ENCODE assay signal across 24 cellular contexts in the genomic region with DNA sequence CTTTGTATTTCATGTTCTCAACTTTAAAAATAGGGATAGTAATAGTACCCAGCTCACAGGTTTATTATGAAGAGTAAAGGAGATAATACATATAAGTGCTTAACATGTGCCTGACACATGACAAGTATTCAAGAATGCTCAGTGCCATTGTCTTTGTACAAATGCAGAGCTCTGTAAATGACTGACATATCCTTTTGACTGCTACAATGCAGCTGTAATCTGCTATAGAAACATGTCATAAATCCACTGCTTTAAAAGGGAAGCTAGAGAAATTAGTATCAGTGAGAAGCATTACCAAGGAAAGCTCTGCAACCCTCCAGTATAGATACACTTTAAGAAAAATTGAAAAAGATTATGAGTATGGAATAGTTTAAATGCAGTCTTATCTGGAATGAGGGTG. TPM values are rescaled to one million over a fixed set of nuclear protein-coding genes. Genes with fewer than 3 reads are reported as not detected.
DNase-seq lines count a peak whose midpoint lies in the region; ATAC-seq and TF ChIP-seq lines count a peak whose summit lies in the region.
"Had no signal": no experiment of that assay in that cellular context is flagged by ENCODE, and none has a peak within 500 bp of the region (broad histone marks: within the 10 kb centered on the region; RNA-seq: fewer than 3 reads in every experiment).

No MANE protein-coding gene starts in this region.

- CTCF ChIA-PET in activated CD4-positive, alpha-beta memory T cell treated with anti-CD3 and anti-CD28 coated beads for 36 hours (lab: Charles Lee): interaction anchor here (1.2 to 2.6 kb wide), 4 partner anchors 9 to 372 kb away, joined by 3 to 8 read pairs (median 6); no protein-coding TSS in a partner anchor
- CTCF ChIA-PET in activated CD4-positive, alpha-beta memory T cell treated with anti-CD3 and anti-CD28 coated beads, Interleukin-2, amount 10 ng/mL, durations not matched to agents 7 days and 5 days (lab: Charles Lee): interaction anchor here (1.9 to 2.7 kb wide), 2 partner anchors 37 to 79 kb away, joined by 6 to 7 read pairs; no protein-coding TSS in a partner anchor
- CTCF ChIA-PET in CD4-positive, alpha-beta memory T cell (lab: Charles Lee; ENCODE audit: partially characterized antibody): interaction anchor here (1.6 to 2.9 kb wide), 3 partner anchors 10 to 371 kb away, joined by 8 to 9 read pairs (median 9); no protein-coding TSS in a partner anchor
- CTCF ChIA-PET in naive thymus-derived CD4-positive, alpha-beta T cell (lab: Charles Lee): interaction anchor here (0.6 to 2.5 kb wide), 5 partner anchors 8 to 1000 kb away, joined by 3 to 8 read pairs (median 7); no protein-coding TSS in a partner anchor

- peaks cover 13% of the 10 kb centered on the region for H3K4me1 Mint-ChIP-seq in activated CD4-positive, alpha-beta memory T cell treated with anti-CD3 and anti-CD28 coated beads for 36 hours (ENCODE audit: low read depth)
- peaks cover 5% of the 10 kb centered on the region for H3K4me1 Mint-ChIP-seq in activated CD4-positive, alpha-beta memory T cell treated with anti-CD3 and anti-CD28 coated beads, Interleukin-2, amount 10 ng/mL, durations not matched to agents 7 days and 5 days
- H3K4me1 Mint-ChIP-seq in CD4-positive, alpha-beta memory T cell: peaks cover 16 to 27% (median 24%) of the 10 kb centered on the region in 4 donors
- peaks cover 11% of the 10 kb centered on the region for H3K4me1 Mint-ChIP-seq in activated naive CD8-positive, alpha-beta T cell treated with anti-CD3 and anti-CD28 coated beads for 36 hours
- peaks cover 11 to 39% (median 31%) of the 10 kb centered on the region in 7 donors for H3K4me1 Mint-ChIP-seq in naive thymus-derived CD4-positive, alpha-beta T cell
- H3K4me1 Mint-ChIP-seq in osteocyte (ENCODE audit: unreplicated experiment): peaks cover 21% of the 10 kb centered on the region
- H3K4me1 Mint-ChIP-seq: B cell, naive B cell had no signal

- H3K36me3 Mint-ChIP-seq in activated CD4-positive, alpha-beta memory T cell treated with anti-CD3 and anti-CD28 coated beads for 36 hours: peaks cover 56% of the 10 kb centered on the region
- peaks cover 81% of the 10 kb centered on the region for H3K36me3 Mint-ChIP-seq in activated CD4-positive, alpha-beta memory T cell treated with anti-CD3 and anti-CD28 coated beads, Interleukin-2, amount 10 ng/mL, durations not matched to agents 7 days and 5 days (ENCODE audit: low read depth)
- H3K36me3 Mint-ChIP-seq in CD4-positive, alpha-beta memory T cell: peaks cover 60 to 87% of the 10 kb centered on the region in 2 donors
- peaks cover 26% of the 10 kb centered on the region for H3K36me3 Mint-ChIP-seq in activated naive CD8-positive, alpha-beta T cell treated with anti-CD3 and anti-CD28 coated beads for 36 hours
- peaks cover 5 to 57% (median 47%) of the 10 kb centered on the region in 5 donors for H3K36me3 Mint-ChIP-seq in naive thymus-derived CD4-positive, alpha-beta T cell
- H3K36me3 Mint-ChIP-seq in osteocyte (ENCODE audit: unreplicated experiment): peaks cover 26% of the 10 kb centered on the region

- ATAC-seq in naive thymus-derived CD4-positive, alpha-beta T cell: no peak
- ATAC-seq: left ventricle myocardium superior had no signal

- H3K27ac ChIP-seq in CD4-positive, alpha-beta memory T cell (ENCODE audit: low read depth, low read length): no peak overlapping the region
- H3K27ac ChIP-seq in naive thymus-derived CD4-positive, alpha-beta T cell (ENCODE audit: low read depth, low read length): no peak overlapping the region
- no peak overlapping the region for H3K27ac ChIP-seq in uterus
- H3K27ac ChIP-seq: epithelial cell of prostate had no signal

- no peak for TF ChIP-seq POLR2A in uterus (IDR thresholded peaks at IDR 0.05)

- H3K9me3 ChIP-seq in CD4-positive, alpha-beta memory T cell (ENCODE audit: control insufficient read depth in 1 of 2, low read length in 2 of 2): no peaks in the 10 kb centered on the region
- no peaks in the 10 kb centered on the region for H3K9me3 ChIP-seq in naive thymus-derived CD4-positive, alpha-beta T cell (ENCODE audit: control insufficient read depth in 2 of 3, low read length in 3 of 3)
- no peaks in the 10 kb centered on the region for H3K9me3 ChIP-seq in uterus

- H3K36me3 ChIP-seq in CD4-positive, alpha-beta memory T cell (ENCODE audit: insufficient read depth, low read length): peaks cover 70% of the 10 kb centered on the region
- H3K36me3 ChIP-seq in naive thymus-derived CD4-positive, alpha-beta T cell (ENCODE audit: control insufficient read depth in 2 of 3, insufficient read depth in 3 of 3, low read length in 3 of 3): peaks cover 30 to 93% (median 45%) of the 10 kb centered on the region in 3 experiments
- no peaks in the 10 kb centered on the region for H3K36me3 ChIP-seq in uterus

- peaks cover 12% of the 10 kb centered on the region for H3K4me1 ChIP-seq in CD4-positive, alpha-beta memory T cell (ENCODE audit: insufficient read depth, low read length)
- H3K4me1 ChIP-seq in naive thymus-derived CD4-positive, alpha-beta T cell (ENCODE audit: control insufficient read depth in 2 of 2, insufficient read depth in 2 of 2, low read length in 2 of 2): peaks cover 0 to 7% of the 10 kb centered on the region in 2 donors
- no peaks in the 10 kb centered on the region for H3K4me1 ChIP-seq in uterus

- no peak overlapping the region for H3K4me3 ChIP-seq in CD4-positive, alpha-beta memory T cell (ENCODE audit: low read length in 2 of 2)
- H3K4me3 ChIP-seq in naive thymus-derived CD4-positive, alpha-beta T cell (ENCODE audit: low read length): no peak overlapping the region
- H3K4me3 ChIP-seq in uterus: no peak overlapping the region

- H3K27me3 ChIP-seq in CD4-positive, alpha-beta memory T cell (ENCODE audit: insufficient read depth, low read length): no peaks in the 10 kb centered on the region
- no peaks in the 10 kb centered on the region for H3K27me3 ChIP-seq in naive thymus-derived CD4-positive, alpha-beta T cell (ENCODE audit: control insufficient read depth in 2 of 2, insufficient read depth in 2 of 2, low read length in 2 of 2)
- H3K27me3 ChIP-seq in uterus: no peaks in the 10 kb centered on the region

- no peak for DNase-seq in activated CD4-positive, alpha-beta memory T cell treated with anti-CD3 and anti-CD28 coated beads for 36 hours
- no peak for DNase-seq in activated CD4-positive, alpha-beta memory T cell treated with anti-CD3 and anti-CD28 coated beads, Interleukin-2, amount 10 ng/mL, durations not matched to agents 7 days and 5 days
- no peak for DNase-seq in CD4-positive, alpha-beta memory T cell
- no peak for DNase-seq in activated naive CD8-positive, alpha-beta T cell treated with anti-CD3 and anti-CD28 coated beads for 36 hours
- no peak for DNase-seq in naive thymus-derived CD4-positive, alpha-beta T cell
- DNase-seq in uterus: no peak
- no peak for DNase-seq in osteocyte (ENCODE audit: extremely low spot score, unreplicated experiment)
- no peak for DNase-seq in KG1 (lab: John Stamatoyannopoulos, UW)
- DNase-seq: activated CD4-positive, alpha-beta T cell treated with anti-CD3 and anti-CD28 coated beads for 1 hour; COR-L47; DMS79 treated with DMSO at 0.1 percent for 48 hours; GF-D8; IMR-90; islet precursor cell; left ventricle myocardium superior; naive B cell; NCI-H1105 treated with DMSO at 0.1 percent for 48 hours; NCI-H2029; NCI-H345; NCI-H774; T-helper 2 cell had no signal

- intact Hi-C loops in activated CD4-positive, alpha-beta memory T cell treated with anti-CD3 and anti-CD28 coated beads for 36 hours (cut with micrococcal nuclease): no loop called here
- intact Hi-C loops in CD4-positive, alpha-beta memory T cell (cut with micrococcal nuclease): loop anchor here (5.0 kb wide), 1 partner anchor 33 kb away; no protein-coding TSS in a partner anchor
- intact Hi-C loops in naive thymus-derived CD4-positive, alpha-beta T cell (cut with micrococcal nuclease): no loop called here
- intact Hi-C loops in uterus (cut with DNase I; ENCODE audit: low total_unique reads): no loop called here

- no peak overlapping the region for H3K4me3 Mint-ChIP-seq in activated CD4-positive, alpha-beta memory T cell treated with anti-CD3 and anti-CD28 coated beads for 36 hours
- H3K4me3 Mint-ChIP-seq in activated CD4-positive, alpha-beta memory T cell treated with anti-CD3 and anti-CD28 coated beads, Interleukin-2, amount 10 ng/mL, durations not matched to agents 7 days and 5 days: no peak overlapping the region
- no peak overlapping the region for H3K4me3 Mint-ChIP-seq in CD4-positive, alpha-beta memory T cell
- H3K4me3 Mint-ChIP-seq in activated naive CD8-positive, alpha-beta T cell treated with anti-CD3 and anti-CD28 coated beads for 36 hours: no peak overlapping the region
- H3K4me3 Mint-ChIP-seq in naive thymus-derived CD4-positive, alpha-beta T cell: no peak overlapping the region
- H3K4me3 Mint-ChIP-seq in osteocyte (ENCODE audit: unreplicated experiment): no peak overlapping the region
- H3K4me3 Mint-ChIP-seq: B cell; naive B cell; stimulated activated naive CD8-positive, alpha-beta T cell treated with anti-CD3 and anti-CD28 coated beads, Interleukin-15, Interleukin-2, amounts not matched to agents 100 ng/mL and 50 ng/mL, for 24 hours had no signal

- H3K27me3 Mint-ChIP-seq in activated CD4-positive, alpha-beta memory T cell treated with anti-CD3 and anti-CD28 coated beads for 36 hours: no peaks in the 10 kb centered on the region
- H3K27me3 Mint-ChIP-seq in activated CD4-positive, alpha-beta memory T cell treated with anti-CD3 and anti-CD28 coated beads, Interleukin-2, amount 10 ng/mL, durations not matched to agents 7 days and 5 days: no peaks in the 10 kb centered on the region
- H3K27me3 Mint-ChIP-seq in CD4-positive, alpha-beta memory T cell: no peaks in the 10 kb centered on the region
- H3K27me3 Mint-ChIP-seq in activated naive CD8-positive, alpha-beta T cell treated with anti-CD3 and anti-CD28 coated beads for 36 hours: no peaks in the 10 kb centered on the region
- H3K27me3 Mint-ChIP-seq in naive thymus-derived CD4-positive, alpha-beta T cell: no peaks in the 10 kb centered on the region
- no peaks in the 10 kb centered on the region for H3K27me3 Mint-ChIP-seq in osteocyte (ENCODE audit: unreplicated experiment)
- H3K27me3 Mint-ChIP-seq: B cell; naive B cell; stimulated activated naive CD8-positive, alpha-beta T cell treated with anti-CD3 and anti-CD28 coated beads, Interleukin-15, Interleukin-2, amounts not matched to agents 100 ng/mL and 50 ng/mL, for 24 hours had no signal

- H3K27ac Mint-ChIP-seq in activated CD4-positive, alpha-beta memory T cell treated with anti-CD3 and anti-CD28 coated beads for 36 hours: peak overlapping the region; percentile 47
- no peak overlapping the region for H3K27ac Mint-ChIP-seq in activated CD4-positive, alpha-beta memory T cell treated with anti-CD3 and anti-CD28 coated beads, Interleukin-2, amount 10 ng/mL, durations not matched to agents 7 days and 5 days
- peak overlapping the region; percentile 11 to 85 (median 63) for H3K27ac Mint-ChIP-seq in CD4-positive, alpha-beta memory T cell
- H3K27ac Mint-ChIP-seq in activated naive CD8-positive, alpha-beta T cell treated with anti-CD3 and anti-CD28 coated beads for 36 hours: peak overlapping the region; percentile 4
- peak overlapping the region; percentile 17 to 87 (median 69) for H3K27ac Mint-ChIP-seq in naive thymus-derived CD4-positive, alpha-beta T cell
- no peak overlapping the region for H3K27ac Mint-ChIP-seq in osteocyte (ENCODE audit: unreplicated experiment)
- H3K27ac Mint-ChIP-seq: B cell; stimulated activated naive CD8-positive, alpha-beta T cell treated with anti-CD3 and anti-CD28 coated beads, Interleukin-15, Interleukin-2, amounts not matched to agents 100 ng/mL and 50 ng/mL, for 24 hours had no signal

- TF ChIP-seq CTCF in uterus (IDR thresholded peaks at IDR 0.05) (no peak), osteocyte (IDR thresholded peaks at IDR 0.05) (no peak)

- POLR2A ChIA-PET in activated CD4-positive, alpha-beta memory T cell treated with anti-CD3 and anti-CD28 coated beads for 36 hours (lab: Charles Lee): interaction anchor here (1.0 kb wide), 1 partner anchor 18 kb away, joined by 5 read pairs; the partner anchor contains the start of gene ERAP1
- POLR2A ChIA-PET in activated CD4-positive, alpha-beta memory T cell treated with anti-CD3 and anti-CD28 coated beads, Interleukin-2, amount 10 ng/mL, durations not matched to agents 7 days and 5 days (lab: Charles Lee): interaction anchor here (0.8 to 2.4 kb wide), 3 partner anchors 8 to 18 kb away, joined by 4 to 16 read pairs (median 5); partner anchors contain the start of gene ERAP1
- POLR2A ChIA-PET in CD4-positive, alpha-beta memory T cell (lab: Charles Lee; ENCODE audit: partially characterized antibody): interaction anchor here (0.6 to 3.6 kb wide), 4 partner anchors 10 to 351 kb away, joined by 3 to 18 read pairs (median 4); partner anchors contain the start of genes ERAP1 and ERAP2
- POLR2A ChIA-PET in naive thymus-derived CD4-positive, alpha-beta T cell (lab: Charles Lee): interaction anchor here (1.3 to 2.3 kb wide), 3 partner anchors 16 to 31 kb away, joined by 4 to 12 read pairs (median 7); partner anchors contain the start of gene ERAP1

- H3K9me3 Mint-ChIP-seq in activated CD4-positive, alpha-beta memory T cell treated with anti-CD3 and anti-CD28 coated beads for 36 hours: no peaks in the 10 kb centered on the region
- H3K9me3 Mint-ChIP-seq in activated CD4-positive, alpha-beta memory T cell treated with anti-CD3 and anti-CD28 coated beads, Interleukin-2, amount 10 ng/mL, durations not matched to agents 7 days and 5 days: no peaks in the 10 kb centered on the region
- no peaks in the 10 kb centered on the region for H3K9me3 Mint-ChIP-seq in CD4-positive, alpha-beta memory T cell
- H3K9me3 Mint-ChIP-seq in activated naive CD8-positive, alpha-beta T cell treated with anti-CD3 and anti-CD28 coated beads for 36 hours: no peaks in the 10 kb centered on the region
- H3K9me3 Mint-ChIP-seq in naive thymus-derived CD4-positive, alpha-beta T cell: no peaks in the 10 kb centered on the region
- no peaks in the 10 kb centered on the region for H3K9me3 Mint-ChIP-seq in osteocyte (ENCODE audit: unreplicated experiment)
- H3K9me3 Mint-ChIP-seq: naive B cell; stimulated activated naive CD8-positive, alpha-beta T cell treated with anti-CD3 and anti-CD28 coated beads, Interleukin-15, Interleukin-2, amounts not matched to agents 100 ng/mL and 50 ng/mL, for 24 hours had no signal

RNA-seq across cellular contexts. Expression of gene ERAP1, which starts 18.0 kb away (rescaled TPM):
- 100 to 1,000 TPM in 1 of 2 experiments, 10 to 100 TPM in 1; 90.7 to 105 TPM for total RNA-seq in activated CD4-positive, alpha-beta memory T cell treated with anti-CD3 and anti-CD28 coated beads for 36 hours
- total RNA-seq in activated CD4-positive, alpha-beta memory T cell treated with anti-CD3 and anti-CD28 coated beads, Interleukin-2, amount 10 ng/mL, durations not matched to agents 7 days and 5 days: 100 to 1,000 TPM; 140 TPM
- total RNA-seq in CD4-positive, alpha-beta memory T cell: 100 to 1,000 TPM; 158 to 176 TPM
- polyA plus RNA-seq in CD4-positive, alpha-beta memory T cell: 10 to 100 TPM; 51.3 to 58.9 TPM
- 100 to 1,000 TPM in 1 of 2 experiments, 10 to 100 TPM in 1; 92.1 to 101 TPM for total RNA-seq in activated naive CD8-positive, alpha-beta T cell treated with anti-CD3 and anti-CD28 coated beads for 36 hours
- total RNA-seq in naive thymus-derived CD4-positive, alpha-beta T cell: 100 to 1,000 TPM in 3 of 5 experiments, 10 to 100 TPM in 2; 79.0 to 184 (median 153) TPM
- 10 to 100 TPM; 50.4 to 72.6 TPM for polyA plus RNA-seq in naive thymus-derived CD4-positive, alpha-beta T cell
- 10 to 100 TPM; 23.1 to 74.1 (median 37.2) TPM for total RNA-seq in uterus
- total RNA-seq in osteocyte: 66.7 and 67.3 TPM in 2 replicates

Comparison
In these comparisons a context has a peak if more than half of its experiments do, and no peak if none do; other contexts are left out.
1. H3K27ac Mint-ChIP-seq: peak in activated CD4-positive, alpha-beta memory T cell treated with anti-CD3 and anti-CD28 coated beads for 36 hours (single experiment), CD4-positive, alpha-beta memory T cell (7 of 7), activated naive CD8-positive, alpha-beta T cell treated with anti-CD3 and anti-CD28 coated beads for 36 hours (single experiment) and naive thymus-derived CD4-positive, alpha-beta T cell (9 of 9); none in activated CD4-positive, alpha-beta memory T cell treated with anti-CD3 and anti-CD28 coated beads, Interleukin-2, amount 10 ng/mL, durations not matched to agents 7 days and 5 days (single experiment) and osteocyte (single experiment).